In genomic region chr2:28894470-28895188, GRCh38 we compare ENCODE assay signal across 8 cellular contexts. TPM values are rescaled to one million over a fixed set of nuclear protein-coding genes. Genes with fewer than 3 reads are reported as not detected.
DNase-seq lines count a peak whose midpoint lies in the region; ATAC-seq and TF ChIP-seq lines count a peak whose summit lies in the region.

Gene WDR43 (plus strand): TSS chr2:28894667. CDS start chr2:28894699, 32 bp downstream.

- CTCF ChIA-PET in activated CD8-positive, alpha-beta memory T cell treated with anti-CD3 and anti-CD28 coated beads, Interleukin-2, amount 10 ng/mL, durations not matched to agents 7 days and 5 days (lab: Charles Lee), result interaction anchor here (0.9 to 1.6 kb wide), 3 partner anchors 24 to 328 kb away, joined by 3 to 7 read pairs (median 3); partner anchors contain the start of gene TRMT61B

- H3K36me3 ChIP-seq in NT2/D1 (ENCODE audit: insufficient read depth, insufficient read length, low read length), result peaks cover 26% of the 10 kb centered on the region
- H3K36me3 ChIP-seq in endodermal cell (ENCODE audit: control insufficient read depth, insufficient read depth, low read length), result no peaks in the 10 kb centered on the region

- DNase-seq in COR-L47 (lab: John Stamatoyannopoulos, UW), result peak; percentile 97
- DNase-seq in HUDEP-2 (lab: John Stamatoyannopoulos, UW; ENCODE audit: unreplicated experiment in 76 of 76), result peak; percentile 37 to 99 (median 96)
- DNase-seq in NT2/D1 (ENCODE audit: low read depth, low spot score), result peak; percentile 97
- DNase-seq in activated CD8-positive, alpha-beta memory T cell treated with anti-CD3 and anti-CD28 coated beads, Interleukin-2, amount 10 ng/mL, durations not matched to agents 7 days and 5 days, result peak; percentile 99
- DNase-seq in endodermal cell, result peak; percentile 99
- DNase-seq in mesenteric fat pad (ENCODE audit: low spot score), result peak; percentile 99
- DNase-seq in stimulated activated CD8-positive, alpha-beta memory T cell treated with anti-CD3 and anti-CD28 coated beads, Interleukin-15, amount 100 ng/mL, for 24 hours (ENCODE audit: low read depth), result peak; percentile 95

- H3K9ac ChIP-seq in NT2/D1 (ENCODE audit: insufficient read length, low read depth), result peak within 1 kb of the TSS; percentile 98
- peak within 1 kb of the TSS; percentile 89 for H3K9ac ChIP-seq in endodermal cell (ENCODE audit: extremely low read depth, low read length, poor library complexity, severe bottlenecking)

- peak within 1 kb of the TSS; percentile 97 for H3K4me3 Mint-ChIP-seq in activated CD8-positive, alpha-beta memory T cell treated with anti-CD3 and anti-CD28 coated beads, Interleukin-2, amount 10 ng/mL, durations not matched to agents 7 days and 5 days
- peak within 1 kb of the TSS; percentile 90 for H3K4me3 Mint-ChIP-seq in endodermal cell

- no peaks in the 10 kb centered on the region for H3K27me3 Mint-ChIP-seq in activated CD8-positive, alpha-beta memory T cell treated with anti-CD3 and anti-CD28 coated beads, Interleukin-2, amount 10 ng/mL, durations not matched to agents 7 days and 5 days
- peaks cover 2% of the 10 kb centered on the region for H3K27me3 Mint-ChIP-seq in endodermal cell (ENCODE audit: insufficient read depth)

- peak within 1 kb of the TSS; percentile 82 for H3K27ac ChIP-seq in endodermal cell (ENCODE audit: low read depth, low read length)

- H3K4me1 ChIP-seq in NT2/D1 (ENCODE audit: insufficient read depth, insufficient read length), result no peaks in the 10 kb centered on the region
- peaks cover 2% of the 10 kb centered on the region for H3K4me1 ChIP-seq in endodermal cell (ENCODE audit: control insufficient read depth, insufficient read depth, low read length)

- H3K27me3 ChIP-seq in NT2/D1 (ENCODE audit: insufficient read depth, insufficient read length) (no peaks in the 10 kb centered on the region), endodermal cell (ENCODE audit: control insufficient read depth, insufficient read depth, low read length, poor library complexity, severe bottlenecking) (peaks cover 33% of the 10 kb centered on the region)

- peaks cover 38% of the 10 kb centered on the region for H3K4me1 Mint-ChIP-seq in activated CD8-positive, alpha-beta memory T cell treated with anti-CD3 and anti-CD28 coated beads, Interleukin-2, amount 10 ng/mL, durations not matched to agents 7 days and 5 days
- peaks cover 30% of the 10 kb centered on the region for H3K4me1 Mint-ChIP-seq in endodermal cell

- WGBS in endodermal cell (ENCODE audit: insufficient coverage in 1 of 2, insufficient read length in 1 of 2), 2 experiments, result 0 to 1% methylated on average over 19 to 79 of the region's 79 CpGs

- H3K27ac Mint-ChIP-seq in activated CD8-positive, alpha-beta memory T cell treated with anti-CD3 and anti-CD28 coated beads, Interleukin-2, amount 10 ng/mL, durations not matched to agents 7 days and 5 days, result peak within 1 kb of the TSS; percentile 88
- peak within 1 kb of the TSS; percentile 90 for H3K27ac Mint-ChIP-seq in endodermal cell

- peak within 1 kb of the TSS; percentile 99 for H3K4me3 ChIP-seq in NT2/D1 (ENCODE audit: insufficient read length, low read depth)
- peak within 1 kb of the TSS; percentile 97 for H3K4me3 ChIP-seq in endodermal cell (ENCODE audit: low read length)

- peaks cover 11% of the 10 kb centered on the region for H3K36me3 Mint-ChIP-seq in activated CD8-positive, alpha-beta memory T cell treated with anti-CD3 and anti-CD28 coated beads, Interleukin-2, amount 10 ng/mL, durations not matched to agents 7 days and 5 days
- H3K36me3 Mint-ChIP-seq in endodermal cell (ENCODE audit: low read depth), result no peaks in the 10 kb centered on the region

- no peaks in the 10 kb centered on the region for H3K9me3 Mint-ChIP-seq in activated CD8-positive, alpha-beta memory T cell treated with anti-CD3 and anti-CD28 coated beads, Interleukin-2, amount 10 ng/mL, durations not matched to agents 7 days and 5 days (ENCODE audit: low read depth)
- no peaks in the 10 kb centered on the region for H3K9me3 Mint-ChIP-seq in endodermal cell

- TF ChIP-seq CTCF in endodermal cell (conservative IDR thresholded peaks at IDR 0.05), result no peak

- ATAC-seq in GM21381 (IDR thresholded peaks at IDR 0.05; ENCODE audit: unreplicated experiment), result peak; percentile 85
- ATAC-seq in activated CD8-positive, alpha-beta memory T cell treated with anti-CD3 and anti-CD28 coated beads, Interleukin-2, amount 10 ng/mL, durations not matched to agents 7 days and 5 days, result peak; percentile 94

- H3K9me3 ChIP-seq in NT2/D1 (ENCODE audit: insufficient read depth, low read length) (no peaks in the 10 kb centered on the region), endodermal cell (ENCODE audit: control insufficient read depth, low read length) (no peaks in the 10 kb centered on the region)

RNA-seq across cellular contexts. Expression of gene WDR43, which starts in this region (rescaled TPM):
- 10 to 100 TPM; 70.9 to 89.7 TPM for total RNA-seq in activated CD8-positive, alpha-beta memory T cell treated with anti-CD3 and anti-CD28 coated beads, Interleukin-2, amount 10 ng/mL, durations not matched to agents 7 days and 5 days
- 10 to 100 TPM; 64.3 to 77.7 TPM for total RNA-seq in endodermal cell
- 33.6 TPM for polyA plus RNA-seq in endodermal cell (2013, experiment 1 of 2)
- 31.3 TPM for polyA plus RNA-seq in endodermal cell (2013, experiment 2 of 2)
- total RNA-seq in mesenteric fat pad, result 98.8 TPM

Comparison
In these comparisons a context has a peak if more than half of its experiments do, and no peak if none do; other contexts are left out.
1. Peak in every context shown above with its lines: DNase-seq, ATAC-seq, H3K4me3 ChIP-seq and H3K27ac ChIP-seq.